ENCODE assay signal across 8 cellular contexts in the genomic region with DNA sequence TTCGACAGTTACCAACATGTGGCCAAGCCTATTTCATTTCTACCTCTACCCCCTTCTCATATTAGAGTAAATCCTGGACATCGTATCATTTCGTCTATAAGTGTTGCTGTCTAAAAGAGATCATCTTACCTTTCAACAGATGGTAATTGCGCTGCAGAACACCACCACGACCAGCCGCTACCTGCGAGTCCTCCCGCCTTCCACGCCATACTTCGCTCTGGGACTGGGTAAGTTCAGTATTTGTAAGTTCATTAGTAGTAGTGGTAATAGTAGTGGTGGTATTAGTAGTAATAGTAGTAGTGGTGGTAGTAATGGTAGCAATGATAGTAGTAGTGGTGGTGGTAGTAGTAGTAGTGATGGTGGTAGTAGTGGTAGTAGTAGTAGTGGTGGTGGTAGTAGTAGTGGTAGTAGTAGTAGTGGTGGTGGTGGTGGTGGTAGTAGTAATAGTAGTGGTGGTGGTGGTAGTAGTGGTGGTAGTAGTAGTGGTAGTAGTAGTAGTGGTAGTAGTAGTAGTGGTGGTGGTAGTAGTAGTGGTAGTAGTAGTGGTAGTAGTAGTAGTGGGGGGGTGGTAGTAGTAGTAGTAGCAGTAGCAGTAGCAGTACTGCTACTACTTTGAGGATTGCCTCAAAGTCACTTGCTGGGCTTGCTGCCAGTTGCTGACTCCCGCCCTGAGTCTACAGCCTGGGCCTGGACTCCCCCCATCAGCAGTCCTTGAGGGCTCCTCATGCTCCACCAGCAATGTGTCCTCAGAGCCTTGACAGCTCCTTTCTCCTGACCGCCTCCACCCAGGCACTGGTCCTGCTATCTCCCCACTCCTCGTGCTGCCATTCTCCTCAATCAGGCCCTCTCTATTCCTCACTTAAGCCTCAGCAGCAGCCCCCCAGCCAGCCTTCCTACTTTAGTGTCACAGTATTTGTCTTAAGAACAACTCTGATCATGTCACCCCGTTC.
DNase-seq lines count a peak whose midpoint lies in the region.

No MANE protein-coding gene starts in this region.

- peaks cover 2% of the 10 kb centered on the region for H3K36me3 Mint-ChIP-seq in activated T-cell treated with anti-CD3 and anti-CD28 coated beads, Interleukin-2, amount 50 U/mL, for 24 hours (ENCODE audit: low read depth)

- H3K27ac Mint-ChIP-seq in activated T-cell treated with anti-CD3 and anti-CD28 coated beads, Interleukin-2, amount 50 U/mL, for 24 hours, result peak overlapping the region; percentile 74

- no peaks in the 10 kb centered on the region for H3K27me3 Mint-ChIP-seq in activated T-cell treated with anti-CD3 and anti-CD28 coated beads, Interleukin-2, amount 50 U/mL, for 24 hours

- no peaks in the 10 kb centered on the region for H3K4me1 Mint-ChIP-seq in activated T-cell treated with anti-CD3 and anti-CD28 coated beads, Interleukin-2, amount 50 U/mL, for 24 hours (ENCODE audit: low read depth)

- no peak overlapping the region for H3K4me3 Mint-ChIP-seq in activated T-cell treated with anti-CD3 and anti-CD28 coated beads, Interleukin-2, amount 50 U/mL, for 24 hours

- DNase-seq in activated T-cell treated with anti-CD3 and anti-CD28 coated beads, Interleukin-2, amount 50 U/mL, for 24 hours, result peak; percentile 45
- no peak for DNase-seq in activated T-cell treated with anti-CD3 and anti-CD28 coated beads, Interleukin-2, amount 50 U/mL, for 1 hour
- DNase-seq in T-helper 22 cell (ENCODE audit: low read depth) (peak; percentile 12), foreskin melanocyte (peak; percentile 48), stromal cell of bone marrow (ENCODE audit: low read depth) (peak; percentile 5), DMS79 (lab: John Stamatoyannopoulos, UW) (no peak), NCI-H510A treated with DMSO at 0.1 percent for 48 hours (lab: John Stamatoyannopoulos, UW) (no peak), Kasumi-1 (lab: John Stamatoyannopoulos, UW) (no peak)

- H3K9me3 Mint-ChIP-seq in activated T-cell treated with anti-CD3 and anti-CD28 coated beads, Interleukin-2, amount 50 U/mL, for 24 hours, result peaks cover 13% of the 10 kb centered on the region

Comparison
In these comparisons a context has a peak if more than half of its experiments do, and no peak if none do; other contexts are left out.
1. DNase-seq: peak in activated T-cell treated with anti-CD3 and anti-CD28 coated beads, Interleukin-2, amount 50 U/mL, for 24 hours (single experiment), T-helper 22 cell (single experiment), foreskin melanocyte (single experiment) and stromal cell of bone marrow (single experiment); none in activated T-cell treated with anti-CD3 and anti-CD28 coated beads, Interleukin-2, amount 50 U/mL, for 1 hour (single experiment), DMS79 (single experiment), NCI-H510A treated with DMSO at 0.1 percent for 48 hours (single experiment) and Kasumi-1 (0 of 2).